ENCODE assay signal across 17 cellular contexts in genomic region chr10:18378766-18379165, GRCh38.
A peak's percentile ranks its signal among the peaks of the same experiment; 100 is the strongest.
DNase-seq lines count a peak whose midpoint lies in the region; ATAC-seq and TF ChIP-seq lines count a peak whose summit lies in the region.
"Had no signal": no experiment of that assay in that cellular context is flagged by ENCODE, and none has a peak within 500 bp of the region (broad histone marks: within the 10 kb centered on the region; RNA-seq: fewer than 3 reads in every experiment).

No MANE protein-coding gene starts in this region.

- H3K36me3 Mint-ChIP-seq in effector memory CD8-positive, alpha-beta T cell (ENCODE audit: insufficient read depth) = no peaks in the 10 kb centered on the region
- H3K36me3 Mint-ChIP-seq: CD8-positive, alpha-beta memory T cell had no signal

- no peak overlapping the region for H3K27ac Mint-ChIP-seq in effector memory CD8-positive, alpha-beta T cell
- H3K27ac Mint-ChIP-seq: CD8-positive, alpha-beta memory T cell had no signal

- ATAC-seq in Right ventricle myocardium superior (ENCODE audit: poor library complexity) (peak; percentile 72), HG03571 (IDR thresholded peaks at IDR 0.05; ENCODE audit: unreplicated experiment) (no peak)
- no peak for ATAC-seq in effector memory CD8-positive, alpha-beta T cell (replicated peaks)
- ATAC-seq: Panc1 had no signal

- H3K9me3 ChIP-seq in right atrium auricular region (no peaks in the 10 kb centered on the region), HAP-1 (no peaks in the 10 kb centered on the region)
- H3K9me3 ChIP-seq: BLaER1 had no signal

- H3K27me3 ChIP-seq in right atrium auricular region = no peaks in the 10 kb centered on the region
- H3K27me3 ChIP-seq in HAP-1 (ENCODE audit: low read depth) = no peaks in the 10 kb centered on the region
- H3K27me3 ChIP-seq: BLaER1 had no signal

- H3K4me3 ChIP-seq in right atrium auricular region (no peak overlapping the region), HAP-1 (no peak overlapping the region)
- H3K4me3 ChIP-seq: BLaER1 had no signal

- peaks cover 0 to 7% of the 10 kb centered on the region in 2 donors for H3K9me3 Mint-ChIP-seq in effector memory CD8-positive, alpha-beta T cell

- H3K36me3 ChIP-seq in right atrium auricular region (no peaks in the 10 kb centered on the region), HAP-1 (replicated peaks) (0 out of 2 replicates have a peak, but pooled peaks cover 3% of the 10 kb centered on the region)
- H3K36me3 ChIP-seq: BLaER1 had no signal

- no peak for DNase-seq in Right ventricle myocardium superior
- DNase-seq in right atrium auricular region (ENCODE audit: low spot score) = no peak
- DNase-seq in head of caudate nucleus = peak in 23 of 42 donors; percentile 7 to 67 (median 34)
- DNase-seq in midbrain (lab: John Stamatoyannopoulos, UW) = peak; percentile 64
- DNase-seq in effector memory CD8-positive, alpha-beta T cell = no peak
- DNase-seq in erythroblast (lab: John Stamatoyannopoulos, UW) = no peak
- no peak for DNase-seq in HAP-1 (ENCODE audit: low spot score in 2 of 2)
- DNase-seq: CD8-positive, alpha-beta memory T cell; DMS79; GOT3; KBM-7; NCI-H1436 treated with DMSO at 0.1 percent for 48 hours; NCI-H510A; NCI-H774 had no signal

- no peaks in the 10 kb centered on the region for H3K27me3 Mint-ChIP-seq in effector memory CD8-positive, alpha-beta T cell

- no peak for TF ChIP-seq POLR2A in erythroblast (IDR thresholded peaks at IDR 0.05; ENCODE audit: low read length)

- H3K4me1 ChIP-seq in right atrium auricular region (peaks cover 0 to 7% of the 10 kb centered on the region in 2 donors), HAP-1 (peaks cover 4% of the 10 kb centered on the region; the same call in 1 of the 2 replicates)
- H3K4me1 ChIP-seq: BLaER1 had no signal

- in situ Hi-C loops in HAP-1 (cut with MboI; ENCODE audit: low sequenced_read_pairs) = no loop called here

- no peak for TF ChIP-seq CTCF in right atrium auricular region (IDR thresholded peaks at IDR 0.05)

- intact Hi-C loops in Right ventricle myocardium superior (cut with DNase I) = no loop called here
- intact Hi-C loops in head of caudate nucleus (cut with DNase I) = no loop called here

- peak overlapping the region in 1 of 2 donors; percentile 52 for H3K27ac ChIP-seq in right atrium auricular region
- H3K27ac ChIP-seq: BLaER1 had no signal

- no peaks in the 10 kb centered on the region for H3K4me1 Mint-ChIP-seq in effector memory CD8-positive, alpha-beta T cell (ENCODE audit: low read depth in 2 of 2)
- H3K4me1 Mint-ChIP-seq: CD8-positive, alpha-beta memory T cell had no signal

- H3K4me3 Mint-ChIP-seq in effector memory CD8-positive, alpha-beta T cell = no peak overlapping the region
- H3K4me3 Mint-ChIP-seq: CD8-positive, alpha-beta memory T cell had no signal

Comparison
In these comparisons a context has a peak if more than half of its experiments do, and no peak if none do; other contexts are left out.
1. DNase-seq: peak in head of caudate nucleus (23 of 42) and midbrain (single experiment); none in Right ventricle myocardium superior (single experiment), right atrium auricular region (single experiment), effector memory CD8-positive, alpha-beta T cell (0 of 3), erythroblast (0 of 2) and HAP-1 (0 of 2).